9 cellular contexts compared by ENCODE assay signal in genomic region chr10:5442056-5442989, GRCh38. TPM values are rescaled to one million over a fixed set of nuclear protein-coding genes. Genes with fewer than 3 reads are reported as not detected.
DNase-seq lines count a peak whose midpoint lies in the region; ATAC-seq, FAIRE-seq and TF ChIP-seq lines count a peak whose summit lies in the region.
"Had no signal": no experiment of that assay in that cellular context is flagged by ENCODE, and none has a peak within 500 bp of the region (broad histone marks: within the 10 kb centered on the region; RNA-seq: fewer than 3 reads in every experiment).

No MANE protein-coding gene starts in this region.

- peak; percentile 34 for ATAC-seq in body of pancreas
- peak; percentile 28 for ATAC-seq in left lung
- ATAC-seq in HG03442 (IDR thresholded peaks at IDR 0.05; ENCODE audit: unreplicated experiment), result no peak

- H3K27me3 ChIP-seq in body of pancreas, result no peaks in the 10 kb centered on the region
- H3K27me3 ChIP-seq in left lung, result no peaks in the 10 kb centered on the region

- H3K9me3 ChIP-seq in body of pancreas, result no peaks in the 10 kb centered on the region
- H3K9me3 ChIP-seq in left lung, result no peaks in the 10 kb centered on the region

- peaks cover 22% of the 10 kb centered on the region for H3K4me1 ChIP-seq in body of pancreas
- peaks cover 4 to 16% of the 10 kb centered on the region in 2 donors for H3K4me1 ChIP-seq in left lung

- FAIRE-seq in urothelium cell line (lab: Jason Lieb, UNC), result no peak

- DNase-seq in NCI-H774 (lab: John Stamatoyannopoulos, UW) (peak; percentile 50), body of pancreas (peak; percentile 42 to 58 (median 52)), left lung (no peak), urothelium cell line (ENCODE audit: low spot score) (peak; percentile 14), mesenteric fat pad (ENCODE audit: low spot score) (no peak)
- DNase-seq: left cardiac atrium had no signal

- TF ChIP-seq CTCF in C4-2B (conservative IDR thresholded peaks at IDR 0.05), result peak; percentile 86
- peak; percentile 52; the same call in 1 of the 2 replicates for TF ChIP-seq CTCF in GM12874 (IDR thresholded peaks at IDR 0.05; ENCODE audit: insufficient read depth, low read depth, low read length)
- TF ChIP-seq CTCF in body of pancreas (IDR thresholded peaks at IDR 0.05), result peak; percentile 54 to 91 (median 81)
- TF ChIP-seq CTCF in left lung (IDR thresholded peaks at IDR 0.05), result peak; percentile 62 to 67

- 37 to 45% methylated on average over 9 of the region's 9 CpGs for WGBS in body of pancreas, 2 donors

- H3K4me3 ChIP-seq in body of pancreas (no peak overlapping the region), left lung (no peak overlapping the region)

- intact Hi-C loops in body of pancreas (cut with DNase I) (loop anchor here (5.0 kb wide), 1 partner anchor 180 kb away; no protein-coding TSS in a partner anchor), left lung (cut with DNase I) (loop anchor here (5.0 to 10.0 kb wide), 2 partner anchors 180 to 182 kb away; no protein-coding TSS in a partner anchor)

- H3K36me3 ChIP-seq in body of pancreas (replicated peaks in 1 of 2; ENCODE audit: insufficient read depth in 1 of 2, low read depth in 2 of 2), result no peaks in the 10 kb centered on the region
- H3K36me3 ChIP-seq in left lung, result no peaks in the 10 kb centered on the region

- no peak for TF ChIP-seq POLR2A in body of pancreas (IDR thresholded peaks at IDR 0.05)

- H3K27ac ChIP-seq in C4-2B (no peak overlapping the region), body of pancreas (no peak overlapping the region), left lung (no peak overlapping the region)

RNA-seq across cellular contexts. Expression of gene NET1, which starts 30.0 kb away (rescaled TPM):
- total RNA-seq in body of pancreas, result 10 to 100 TPM; 37.9 to 70.3 TPM
- 10 to 100 TPM; 36.3 to 45.2 TPM for total RNA-seq in left lung
- 164 TPM for total RNA-seq in mesenteric fat pad

RNA-seq across cellular contexts. Expression of gene TUBAL3, which starts 37.7 kb away (rescaled TPM):
- total RNA-seq in body of pancreas, result not detected
- not detected for total RNA-seq in left lung
- total RNA-seq in mesenteric fat pad, result not detected

RNA-seq across cellular contexts. Expression of gene CALML5, which starts 57.0 kb away (rescaled TPM):
- total RNA-seq in body of pancreas (not detected), left lung (not detected), mesenteric fat pad (not detected)
- total RNA-seq: left cardiac atrium had no signal

Comparison
In these comparisons a context has a peak if more than half of its experiments do, and no peak if none do; other contexts are left out.
1. DNase-seq: peak in NCI-H774 (single experiment), body of pancreas (4 of 4) and urothelium cell line (single experiment); none in left lung (0 of 2) and mesenteric fat pad (single experiment).
2. Peak in every context shown above with its lines, with median percentiles within 50 percentile points of each other: CTCF ChIP-seq.